ENCODE assay signal across 1 cellular context in genomic region chr14:90396342-90397339, GRCh38.
TF ChIP-seq lines count a peak whose summit lies in the region.

TSS of gene CALM1 (plus strand) at chr14:90397029. CDS start at chr14:90397231, 202 bp downstream.

TF ChIP-seq in GM23338, 12 proteins besides CTCF, POLR2A, EP300 and RAD21 (continued from another document):
- TF ChIP-seq REST (IDR thresholded peaks at IDR 0.05; ENCODE audit: unreplicated experiment) = no peak
- TF ChIP-seq NANOG (IDR thresholded peaks at IDR 0.05; ENCODE audit: borderline replicate concordance) = no peak
- peak; percentile 85 for TF ChIP-seq CREB1 (CRISPR knock-in tag; IDR thresholded peaks at IDR 0.05; ENCODE audit: low read depth)
